6 cellular contexts compared by ENCODE assay signal in genomic region chr17:74573635-74574034, GRCh38. TPM values are rescaled to one million over a fixed set of nuclear protein-coding genes. Genes with fewer than 3 reads are reported as not detected.
"Had no signal": no experiment of that assay in that cellular context is flagged by ENCODE, and none has a peak within 500 bp of the region (broad histone marks: within the 10 kb centered on the region; RNA-seq: fewer than 3 reads in every experiment).

No MANE protein-coding gene starts in this region.

RNA-seq across cellular contexts. Expression of gene CD300H, which starts 6.3 kb away (rescaled TPM):
- total RNA-seq: HepG2, HT-29, HT1080, IMR-90, K562 had no signal
- polyA plus RNA-seq: HepG2, IMR-90, K562 had no signal

RNA-seq across cellular contexts. Expression of gene CD300LD, which starts 18.4 kb away (rescaled TPM):
- total RNA-seq: HepG2, HT-29, HT1080, IMR-90, K562 had no signal
- polyA plus RNA-seq: HepG2, IgD-negative memory B cell, IMR-90, K562 had no signal

RNA-seq across cellular contexts. Expression of gene CD300C, which starts 27.7 kb away (rescaled TPM):
- total RNA-seq: HepG2, IMR-90, K562 had no signal
- polyA plus RNA-seq: HepG2, IMR-90 had no signal

RNA-seq across cellular contexts. Expression of gene CD300LB, which starts 42.4 kb away (rescaled TPM):
- total RNA-seq: HepG2, HT-29, HT1080, IMR-90, K562 had no signal
- polyA plus RNA-seq: HepG2, IgD-negative memory B cell, IMR-90, K562 had no signal

RNA-seq across cellular contexts. Expression of gene CD300E, which starts 49.9 kb away (rescaled TPM):
- total RNA-seq: HepG2, HT-29, HT1080, IMR-90, K562 had no signal
- polyA plus RNA-seq: HepG2, IMR-90, K562 had no signal
